ENCODE assay signal across 7 cellular contexts in genomic region chr3:160707187-160707789, GRCh38. TPM values are rescaled to one million over a fixed set of nuclear protein-coding genes. Genes with fewer than 3 reads are reported as not detected.
DNase-seq lines count a peak whose midpoint lies in the region; ATAC-seq and TF ChIP-seq lines count a peak whose summit lies in the region.

No MANE protein-coding gene starts in this region.

- H3K79me2 ChIP-seq in GM23338 (replicated peaks; ENCODE audit: insufficient read depth) = no peaks in the 10 kb centered on the region

- H3K36me3 Mint-ChIP-seq in GM23338 (ENCODE audit: low read depth) = no peaks in the 10 kb centered on the region
- H3K36me3 Mint-ChIP-seq in naive B cell = no peaks in the 10 kb centered on the region

- DNase-seq in EL = peak; percentile 47
- DNase-seq in GM23338 (ENCODE audit: low spot score) = peak; percentile 68
- peak; percentile 64 for DNase-seq in NCI-H1436 (lab: John Stamatoyannopoulos, UW)
- peak; percentile 67 for DNase-seq in SW480 (ENCODE audit: low spot score)
- DNase-seq in epithelial cell of esophagus (ENCODE audit: low read depth) = peak; percentile 71
- DNase-seq in naive B cell = peak; percentile 25
- DNase-seq in activated CD4-positive, CD25-positive, alpha-beta regulatory T cell treated with anti-CD3 and anti-CD28 coated beads, Interleukin-2, amount 50 U/mL, for 72 hours = no peak

- no peak overlapping the region for H2AFZ ChIP-seq in GM23338

- H3K4me1 Mint-ChIP-seq in GM23338 (peaks cover 7% of the 10 kb centered on the region; the same call in 2 of the 3 replicates), naive B cell (no peaks in the 10 kb centered on the region)

- H3K27me3 Mint-ChIP-seq in GM23338 (ENCODE audit: insufficient read depth, low read depth, poor library complexity) (peaks cover 2% of the 10 kb centered on the region), naive B cell (peaks cover 13 to 51% (median 31%) of the 10 kb centered on the region in 3 donors)

- no peaks in the 10 kb centered on the region for H3K9me2 ChIP-seq in GM23338 (ENCODE audit: insufficient read depth)

- no peaks in the 10 kb centered on the region for H3K36me3 ChIP-seq in GM23338 (ENCODE audit: insufficient read depth)

- H3K4me2 ChIP-seq in GM23338 = no peak overlapping the region

- TF ChIP-seq CTCF in GM23338 (conservative IDR thresholded peaks at IDR 0.05; ENCODE audit: low read depth in 2 of 2) (peak; percentile 65 to 87), epithelial cell of esophagus (IDR thresholded peaks at IDR 0.05; ENCODE audit: insufficient read depth, low read depth, low read length, missing control alignments) (peak; percentile 65)

- H3K4me3 ChIP-seq in GM23338 (no peak overlapping the region), epithelial cell of esophagus (ENCODE audit: low read length) (no peak overlapping the region)

- ATAC-seq in GM23338 = peak; percentile 79
- ATAC-seq in naive B cell (ENCODE audit: low read depth in 2 of 2) = peak in 1 of 2 donors; percentile 55

- no peaks in the 10 kb centered on the region for H3F3A ChIP-seq in GM23338 (replicated peaks; ENCODE audit: low read depth)

- H3K27me3 ChIP-seq in GM23338 (ENCODE audit: insufficient read depth) = no peaks in the 10 kb centered on the region

- H4K20me1 ChIP-seq in GM23338 (replicated peaks; ENCODE audit: insufficient read depth) = no peaks in the 10 kb centered on the region

- H3K4me1 ChIP-seq in GM23338 (ENCODE audit: insufficient read depth) = peaks cover 5% of the 10 kb centered on the region; the same call in 1 of the 2 replicates

- no peak overlapping the region for H3K27ac ChIP-seq in GM23338 (ENCODE audit: low read depth)

- H3K4me3 Mint-ChIP-seq in GM23338 = no peak overlapping the region
- H3K4me3 Mint-ChIP-seq in naive B cell = no peak overlapping the region

- H3K27ac Mint-ChIP-seq in GM23338 (no peak overlapping the region), naive B cell (no peak overlapping the region)

- H3K9me3 Mint-ChIP-seq in GM23338 = no peaks in the 10 kb centered on the region
- no peaks in the 10 kb centered on the region for H3K9me3 Mint-ChIP-seq in naive B cell

TF ChIP-seq in GM23338, 12 proteins besides CTCF, POLR2A, EP300 and RAD21 (continues in another document):
- TF ChIP-seq, protein P1, sequence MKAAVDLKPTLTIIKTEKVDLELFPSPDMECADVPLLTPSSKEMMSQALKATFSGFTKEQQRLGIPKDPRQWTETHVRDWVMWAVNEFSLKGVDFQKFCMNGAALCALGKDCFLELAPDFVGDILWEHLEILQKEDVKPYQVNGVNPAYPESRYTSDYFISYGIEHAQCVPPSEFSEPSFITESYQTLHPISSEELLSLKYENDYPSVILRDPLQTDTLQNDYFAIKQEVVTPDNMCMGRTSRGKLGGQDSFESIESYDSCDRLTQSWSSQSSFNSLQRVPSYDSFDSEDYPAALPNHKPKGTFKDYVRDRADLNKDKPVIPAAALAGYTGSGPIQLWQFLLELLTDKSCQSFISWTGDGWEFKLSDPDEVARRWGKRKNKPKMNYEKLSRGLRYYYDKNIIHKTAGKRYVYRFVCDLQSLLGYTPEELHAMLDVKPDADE (IDR thresholded peaks at IDR 0.05) = no peak
- TF ChIP-seq, protein P2, sequence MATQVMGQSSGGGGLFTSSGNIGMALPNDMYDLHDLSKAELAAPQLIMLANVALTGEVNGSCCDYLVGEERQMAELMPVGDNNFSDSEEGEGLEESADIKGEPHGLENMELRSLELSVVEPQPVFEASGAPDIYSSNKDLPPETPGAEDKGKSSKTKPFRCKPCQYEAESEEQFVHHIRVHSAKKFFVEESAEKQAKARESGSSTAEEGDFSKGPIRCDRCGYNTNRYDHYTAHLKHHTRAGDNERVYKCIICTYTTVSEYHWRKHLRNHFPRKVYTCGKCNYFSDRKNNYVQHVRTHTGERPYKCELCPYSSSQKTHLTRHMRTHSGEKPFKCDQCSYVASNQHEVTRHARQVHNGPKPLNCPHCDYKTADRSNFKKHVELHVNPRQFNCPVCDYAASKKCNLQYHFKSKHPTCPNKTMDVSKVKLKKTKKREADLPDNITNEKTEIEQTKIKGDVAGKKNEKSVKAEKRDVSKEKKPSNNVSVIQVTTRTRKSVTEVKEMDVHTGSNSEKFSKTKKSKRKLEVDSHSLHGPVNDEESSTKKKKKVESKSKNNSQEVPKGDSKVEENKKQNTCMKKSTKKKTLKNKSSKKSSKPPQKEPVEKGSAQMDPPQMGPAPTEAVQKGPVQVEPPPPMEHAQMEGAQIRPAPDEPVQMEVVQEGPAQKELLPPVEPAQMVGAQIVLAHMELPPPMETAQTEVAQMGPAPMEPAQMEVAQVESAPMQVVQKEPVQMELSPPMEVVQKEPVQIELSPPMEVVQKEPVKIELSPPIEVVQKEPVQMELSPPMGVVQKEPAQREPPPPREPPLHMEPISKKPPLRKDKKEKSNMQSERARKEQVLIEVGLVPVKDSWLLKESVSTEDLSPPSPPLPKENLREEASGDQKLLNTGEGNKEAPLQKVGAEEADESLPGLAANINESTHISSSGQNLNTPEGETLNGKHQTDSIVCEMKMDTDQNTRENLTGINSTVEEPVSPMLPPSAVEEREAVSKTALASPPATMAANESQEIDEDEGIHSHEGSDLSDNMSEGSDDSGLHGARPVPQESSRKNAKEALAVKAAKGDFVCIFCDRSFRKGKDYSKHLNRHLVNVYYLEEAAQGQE (IDR thresholded peaks at IDR 0.05; ENCODE audit: unreplicated experiment) = no peak
- TF ChIP-seq JUNB (IDR thresholded peaks at IDR 0.05; ENCODE audit: unreplicated experiment) = no peak
- no peak for TF ChIP-seq CREB1 (CRISPR knock-in tag; IDR thresholded peaks at IDR 0.05; ENCODE audit: low read depth)
- no peak for TF ChIP-seq EZH2phosphoT487 (IDR thresholded peaks at IDR 0.05; ENCODE audit: unreplicated experiment)
- TF ChIP-seq STAT1 (IDR thresholded peaks at IDR 0.05; ENCODE audit: unreplicated experiment) = no peak
- no peak for TF ChIP-seq NANOG (IDR thresholded peaks at IDR 0.05; ENCODE audit: borderline replicate concordance)
- no peak for TF ChIP-seq ZNF331 (CRISPR knock-in tag; IDR thresholded peaks at IDR 0.05; ENCODE audit: low read depth)
- TF ChIP-seq POLR2AphosphoS5 (IDR thresholded peaks at IDR 0.05; ENCODE audit: low read depth) = no peak

RNA-seq across cellular contexts. Expression of gene ARL14, which starts 30.3 kb away (rescaled TPM):
- total RNA-seq in GM23338 (2014; rRNA removed; shearing (Covaris generic)) = not detected in 2 replicates
- polyA plus RNA-seq in GM23338 (2016; fragmentation: Nextera tagmentation; extraction: Ambion mirVana) (not detected in 2 replicates), naive B cell (ENCODE audit: low read depth in 6 of 6) (not detected)

RNA-seq across cellular contexts. Expression of gene PPM1L, which starts 48.7 kb away (rescaled TPM):
- total RNA-seq in GM23338 (2014; rRNA removed; shearing (Covaris generic)) = 20.9 and 26.4 TPM in 2 replicates
- polyA plus RNA-seq in GM23338 (2016; fragmentation: Nextera tagmentation; extraction: Ambion mirVana) (2.9 and 3.9 TPM in 2 replicates), naive B cell (ENCODE audit: low read depth in 6 of 6) (1 to 10 TPM in 4 of 6 donors, under 1 TPM in 1, not detected in 1; 0.49 to 2.4 (median 2.1) TPM)
